8 cellular contexts compared by ENCODE assay signal in genomic region chr14:61178226-61179060, GRCh38.
A peak's percentile ranks its signal among the peaks of the same experiment; 100 is the strongest.
DNase-seq lines count a peak whose midpoint lies in the region; ATAC-seq and TF ChIP-seq lines count a peak whose summit lies in the region.

No MANE protein-coding gene starts in this region.

- peak overlapping the region in 4 of 8 donors; percentile 8 to 60 (median 46) for H3K27ac Mint-ChIP-seq in CD8-positive, alpha-beta memory T cell

- H3K9me3 ChIP-seq in CD8-positive, alpha-beta memory T cell (ENCODE audit: low read length) = no peaks in the 10 kb centered on the region

- no peaks in the 10 kb centered on the region for H3K36me3 ChIP-seq in CD8-positive, alpha-beta memory T cell (ENCODE audit: insufficient read depth, low read length)

- DNase-seq in CD8-positive, alpha-beta memory T cell = no peak
- DNase-seq in RKO (ENCODE audit: low spot score) = peak; percentile 95
- peak; percentile 97 for DNase-seq in choroid plexus epithelial cell (ENCODE audit: low read depth)
- peak; percentile 95 for DNase-seq in skeletal muscle cell (ENCODE audit: low read depth)
- DNase-seq in DMS 273 (lab: John Stamatoyannopoulos, UW; ENCODE audit: unreplicated experiment) = no peak

- H3K27me3 ChIP-seq in CD8-positive, alpha-beta memory T cell (ENCODE audit: insufficient read depth, low read length, poor library complexity, severe bottlenecking) = no peaks in the 10 kb centered on the region

- POLR2A ChIA-PET in CD8-positive, alpha-beta memory T cell (lab: Charles Lee) = no interaction called here

- CTCF ChIA-PET in CD8-positive, alpha-beta memory T cell (lab: Charles Lee) = no interaction called here

- H3K36me3 Mint-ChIP-seq in CD8-positive, alpha-beta memory T cell = peaks cover 0 to 7% (median 0%) of the 10 kb centered on the region in 3 donors

- TF ChIP-seq CTCF in choroid plexus epithelial cell (conservative IDR thresholded peaks at IDR 0.05; ENCODE audit: low read depth, low read length) = no peak

- ATAC-seq in GM21737 (IDR thresholded peaks at IDR 0.05; ENCODE audit: unreplicated experiment) = no peak
- ATAC-seq in GM18870 (IDR thresholded peaks at IDR 0.05; ENCODE audit: unreplicated experiment) = no peak
- ATAC-seq in HG02610 (IDR thresholded peaks at IDR 0.05; ENCODE audit: unreplicated experiment) = no peak

- H3K4me1 ChIP-seq in CD8-positive, alpha-beta memory T cell (ENCODE audit: insufficient read depth, low read length) = peaks cover 8% of the 10 kb centered on the region

- H3K9me3 Mint-ChIP-seq in CD8-positive, alpha-beta memory T cell = peaks cover 0 to 2% (median 0%) of the 10 kb centered on the region in 5 donors

- H3K4me1 Mint-ChIP-seq in CD8-positive, alpha-beta memory T cell = peaks cover 9 to 23% (median 11%) of the 10 kb centered on the region in 3 donors

- no peak overlapping the region for H3K27ac ChIP-seq in CD8-positive, alpha-beta memory T cell (ENCODE audit: low read depth, low read length)

- peak overlapping the region in 6 of 7 donors; percentile 22 to 76 (median 64) for H3K4me3 Mint-ChIP-seq in CD8-positive, alpha-beta memory T cell

- peak overlapping the region; percentile 5 for H3K4me3 ChIP-seq in CD8-positive, alpha-beta memory T cell (ENCODE audit: low read length)
- H3K4me3 ChIP-seq in choroid plexus epithelial cell (ENCODE audit: low read depth, low read length) (no peak overlapping the region), skeletal muscle cell (ENCODE audit: low read depth, low read length) (no peak overlapping the region)

- H3K27me3 Mint-ChIP-seq in CD8-positive, alpha-beta memory T cell = peaks cover 24 to 46% of the 10 kb centered on the region in 2 donors

Comparison
In these comparisons a context has a peak if more than half of its experiments do, and no peak if none do; other contexts are left out.
1. DNase-seq: peak in RKO (single experiment), choroid plexus epithelial cell (single experiment) and skeletal muscle cell (single experiment); none in CD8-positive, alpha-beta memory T cell (0 of 5) and DMS 273 (single experiment).